1 cellular context compared by ENCODE assay signal in the genomic region with DNA sequence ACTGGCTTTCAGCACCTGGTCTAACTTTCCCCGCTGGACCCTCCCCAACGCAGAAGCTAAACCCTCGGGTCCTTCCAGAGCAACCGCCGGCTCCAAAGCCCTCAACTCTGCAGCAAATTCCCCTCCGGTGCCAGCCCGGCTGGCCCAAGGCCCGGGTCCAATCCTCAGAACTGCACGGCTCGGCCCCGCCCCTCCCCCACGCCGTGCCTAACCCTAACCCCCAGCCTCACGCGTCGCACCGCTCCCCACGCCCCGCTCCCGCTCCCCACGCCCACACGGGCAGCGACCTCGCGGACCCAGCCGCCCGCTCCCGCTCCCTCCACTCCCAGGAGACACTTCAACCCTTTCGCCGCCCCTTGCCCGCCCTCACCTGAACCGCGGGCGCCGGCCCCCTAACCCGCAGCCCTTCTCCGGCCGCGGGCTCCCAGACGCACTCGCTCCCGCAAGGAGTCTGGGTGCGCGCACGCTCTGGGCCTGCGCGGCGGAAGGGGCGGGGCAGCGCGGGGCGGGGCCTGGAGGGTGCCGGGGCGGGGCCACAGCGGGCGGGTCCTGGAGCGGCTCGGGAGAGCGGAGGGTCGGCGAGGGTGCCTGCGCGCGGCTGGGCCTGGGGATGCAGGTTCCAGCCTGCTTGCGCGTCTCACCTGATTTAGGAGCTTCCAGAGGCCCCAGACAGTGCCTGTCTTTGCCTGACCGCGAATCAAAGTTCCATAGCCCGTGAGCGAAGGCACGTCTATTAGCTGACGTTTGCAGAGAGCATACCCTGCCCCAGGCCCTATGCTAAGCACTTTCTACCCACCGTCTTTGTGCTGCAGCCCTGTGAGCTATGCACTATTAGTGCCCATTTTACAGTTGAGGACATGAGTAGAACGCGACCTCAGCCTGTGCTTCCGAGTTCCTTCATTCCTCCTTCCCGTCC.
TF ChIP-seq lines count a peak whose summit lies in the region.

A gene (minus strand): TSS at position 453 of the 916 bp plus-strand sequence. CDS start 2,729 bp downstream, outside the sequence.

TF ChIP-seq in HepG2, 621 proteins besides CTCF, POLR2A, EP300 and RAD21 (continued from another document and continues in another):
- TF ChIP-seq, protein P1, sequence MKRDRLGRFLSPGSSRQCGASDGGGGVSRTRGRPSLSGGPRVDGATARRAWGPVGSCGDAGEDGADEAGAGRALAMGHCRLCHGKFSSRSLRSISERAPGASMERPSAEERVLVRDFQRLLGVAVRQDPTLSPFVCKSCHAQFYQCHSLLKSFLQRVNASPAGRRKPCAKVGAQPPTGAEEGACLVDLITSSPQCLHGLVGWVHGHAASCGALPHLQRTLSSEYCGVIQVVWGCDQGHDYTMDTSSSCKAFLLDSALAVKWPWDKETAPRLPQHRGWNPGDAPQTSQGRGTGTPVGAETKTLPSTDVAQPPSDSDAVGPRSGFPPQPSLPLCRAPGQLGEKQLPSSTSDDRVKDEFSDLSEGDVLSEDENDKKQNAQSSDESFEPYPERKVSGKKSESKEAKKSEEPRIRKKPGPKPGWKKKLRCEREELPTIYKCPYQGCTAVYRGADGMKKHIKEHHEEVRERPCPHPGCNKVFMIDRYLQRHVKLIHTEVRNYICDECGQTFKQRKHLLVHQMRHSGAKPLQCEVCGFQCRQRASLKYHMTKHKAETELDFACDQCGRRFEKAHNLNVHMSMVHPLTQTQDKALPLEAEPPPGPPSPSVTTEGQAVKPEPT (CRISPR knock-in tag; IDR thresholded peaks at IDR 0.05; ENCODE audit: low read depth): 0 out of 2 replicates have a peak, but pooled peaks have one; percentile 18
- TF ChIP-seq ZNF792 (CRISPR knock-in tag; IDR thresholded peaks at IDR 0.05): no peak; the same call in 1 of the 2 replicates
- TF ChIP-seq GLI4 (CRISPR knock-in tag; IDR thresholded peaks at IDR 0.05; ENCODE audit: borderline replicate concordance): no peak
- no peak for TF ChIP-seq MED13 (CRISPR knock-in tag; IDR thresholded peaks at IDR 0.05)
- no peak for TF ChIP-seq ZNF713 (CRISPR knock-in tag; IDR thresholded peaks at IDR 0.05)
- TF ChIP-seq, protein P2, sequence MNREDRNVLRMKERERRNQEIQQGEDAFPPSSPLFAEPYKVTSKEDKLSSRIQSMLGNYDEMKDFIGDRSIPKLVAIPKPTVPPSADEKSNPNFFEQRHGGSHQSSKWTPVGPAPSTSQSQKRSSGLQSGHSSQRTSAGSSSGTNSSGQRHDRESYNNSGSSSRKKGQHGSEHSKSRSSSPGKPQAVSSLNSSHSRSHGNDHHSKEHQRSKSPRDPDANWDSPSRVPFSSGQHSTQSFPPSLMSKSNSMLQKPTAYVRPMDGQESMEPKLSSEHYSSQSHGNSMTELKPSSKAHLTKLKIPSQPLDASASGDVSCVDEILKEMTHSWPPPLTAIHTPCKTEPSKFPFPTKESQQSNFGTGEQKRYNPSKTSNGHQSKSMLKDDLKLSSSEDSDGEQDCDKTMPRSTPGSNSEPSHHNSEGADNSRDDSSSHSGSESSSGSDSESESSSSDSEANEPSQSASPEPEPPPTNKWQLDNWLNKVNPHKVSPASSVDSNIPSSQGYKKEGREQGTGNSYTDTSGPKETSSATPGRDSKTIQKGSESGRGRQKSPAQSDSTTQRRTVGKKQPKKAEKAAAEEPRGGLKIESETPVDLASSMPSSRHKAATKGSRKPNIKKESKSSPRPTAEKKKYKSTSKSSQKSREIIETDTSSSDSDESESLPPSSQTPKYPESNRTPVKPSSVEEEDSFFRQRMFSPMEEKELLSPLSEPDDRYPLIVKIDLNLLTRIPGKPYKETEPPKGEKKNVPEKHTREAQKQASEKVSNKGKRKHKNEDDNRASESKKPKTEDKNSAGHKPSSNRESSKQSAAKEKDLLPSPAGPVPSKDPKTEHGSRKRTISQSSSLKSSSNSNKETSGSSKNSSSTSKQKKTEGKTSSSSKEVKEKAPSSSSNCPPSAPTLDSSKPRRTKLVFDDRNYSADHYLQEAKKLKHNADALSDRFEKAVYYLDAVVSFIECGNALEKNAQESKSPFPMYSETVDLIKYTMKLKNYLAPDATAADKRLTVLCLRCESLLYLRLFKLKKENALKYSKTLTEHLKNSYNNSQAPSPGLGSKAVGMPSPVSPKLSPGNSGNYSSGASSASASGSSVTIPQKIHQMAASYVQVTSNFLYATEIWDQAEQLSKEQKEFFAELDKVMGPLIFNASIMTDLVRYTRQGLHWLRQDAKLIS (CRISPR knock-in tag; IDR thresholded peaks at IDR 0.05): no peak
- no peak for TF ChIP-seq ZKSCAN8 (CRISPR knock-in tag; IDR thresholded peaks at IDR 0.05; ENCODE audit: borderline replicate concordance)
- no peak for TF ChIP-seq ZNF549 (CRISPR knock-in tag; IDR thresholded peaks at IDR 0.05)
- TF ChIP-seq ZNF547 (CRISPR knock-in tag; IDR thresholded peaks at IDR 0.05): 0 out of 2 replicates have a peak, but pooled peaks have one; percentile 21
- TF ChIP-seq ZNF552 (CRISPR knock-in tag; IDR thresholded peaks at IDR 0.05; ENCODE audit: borderline replicate concordance): no peak
- no peak for TF ChIP-seq RBAK (CRISPR knock-in tag; IDR thresholded peaks at IDR 0.05)
- TF ChIP-seq HES4 (CRISPR knock-in tag; IDR thresholded peaks at IDR 0.05; ENCODE audit: borderline replicate concordance): no peak
- no peak; the same call in 1 of the 2 replicates for TF ChIP-seq RXRB (CRISPR knock-in tag; IDR thresholded peaks at IDR 0.05; ENCODE audit: borderline replicate concordance)
- peak; percentile 33; the same call in 1 of the 2 replicates for TF ChIP-seq KDM2A (CRISPR knock-in tag; IDR thresholded peaks at IDR 0.05; ENCODE audit: borderline replicate concordance, low read depth)
- no peak for TF ChIP-seq ZNF33B (CRISPR knock-in tag; IDR thresholded peaks at IDR 0.05)
- TF ChIP-seq, protein P3, sequence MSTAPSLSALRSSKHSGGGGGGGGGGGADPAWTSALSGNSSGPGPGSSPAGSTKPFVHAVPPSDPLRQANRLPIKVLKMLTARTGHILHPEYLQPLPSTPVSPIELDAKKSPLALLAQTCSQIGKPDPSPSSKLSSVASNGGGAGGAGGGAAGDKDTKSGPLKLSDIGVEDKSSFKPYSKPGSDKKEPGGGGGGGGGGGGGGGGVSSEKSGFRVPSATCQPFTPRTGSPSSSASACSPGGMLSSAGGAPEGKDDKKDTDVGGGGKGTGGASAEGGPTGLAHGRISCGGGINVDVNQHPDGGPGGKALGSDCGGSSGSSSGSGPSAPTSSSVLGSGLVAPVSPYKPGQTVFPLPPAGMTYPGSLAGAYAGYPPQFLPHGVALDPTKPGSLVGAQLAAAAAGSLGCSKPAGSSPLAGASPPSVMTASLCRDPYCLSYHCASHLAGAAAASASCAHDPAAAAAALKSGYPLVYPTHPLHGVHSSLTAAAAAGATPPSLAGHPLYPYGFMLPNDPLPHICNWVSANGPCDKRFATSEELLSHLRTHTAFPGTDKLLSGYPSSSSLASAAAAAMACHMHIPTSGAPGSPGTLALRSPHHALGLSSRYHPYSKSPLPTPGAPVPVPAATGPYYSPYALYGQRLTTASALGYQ (CRISPR knock-in tag; IDR thresholded peaks at IDR 0.05): no peak
- TF ChIP-seq, protein P4, sequence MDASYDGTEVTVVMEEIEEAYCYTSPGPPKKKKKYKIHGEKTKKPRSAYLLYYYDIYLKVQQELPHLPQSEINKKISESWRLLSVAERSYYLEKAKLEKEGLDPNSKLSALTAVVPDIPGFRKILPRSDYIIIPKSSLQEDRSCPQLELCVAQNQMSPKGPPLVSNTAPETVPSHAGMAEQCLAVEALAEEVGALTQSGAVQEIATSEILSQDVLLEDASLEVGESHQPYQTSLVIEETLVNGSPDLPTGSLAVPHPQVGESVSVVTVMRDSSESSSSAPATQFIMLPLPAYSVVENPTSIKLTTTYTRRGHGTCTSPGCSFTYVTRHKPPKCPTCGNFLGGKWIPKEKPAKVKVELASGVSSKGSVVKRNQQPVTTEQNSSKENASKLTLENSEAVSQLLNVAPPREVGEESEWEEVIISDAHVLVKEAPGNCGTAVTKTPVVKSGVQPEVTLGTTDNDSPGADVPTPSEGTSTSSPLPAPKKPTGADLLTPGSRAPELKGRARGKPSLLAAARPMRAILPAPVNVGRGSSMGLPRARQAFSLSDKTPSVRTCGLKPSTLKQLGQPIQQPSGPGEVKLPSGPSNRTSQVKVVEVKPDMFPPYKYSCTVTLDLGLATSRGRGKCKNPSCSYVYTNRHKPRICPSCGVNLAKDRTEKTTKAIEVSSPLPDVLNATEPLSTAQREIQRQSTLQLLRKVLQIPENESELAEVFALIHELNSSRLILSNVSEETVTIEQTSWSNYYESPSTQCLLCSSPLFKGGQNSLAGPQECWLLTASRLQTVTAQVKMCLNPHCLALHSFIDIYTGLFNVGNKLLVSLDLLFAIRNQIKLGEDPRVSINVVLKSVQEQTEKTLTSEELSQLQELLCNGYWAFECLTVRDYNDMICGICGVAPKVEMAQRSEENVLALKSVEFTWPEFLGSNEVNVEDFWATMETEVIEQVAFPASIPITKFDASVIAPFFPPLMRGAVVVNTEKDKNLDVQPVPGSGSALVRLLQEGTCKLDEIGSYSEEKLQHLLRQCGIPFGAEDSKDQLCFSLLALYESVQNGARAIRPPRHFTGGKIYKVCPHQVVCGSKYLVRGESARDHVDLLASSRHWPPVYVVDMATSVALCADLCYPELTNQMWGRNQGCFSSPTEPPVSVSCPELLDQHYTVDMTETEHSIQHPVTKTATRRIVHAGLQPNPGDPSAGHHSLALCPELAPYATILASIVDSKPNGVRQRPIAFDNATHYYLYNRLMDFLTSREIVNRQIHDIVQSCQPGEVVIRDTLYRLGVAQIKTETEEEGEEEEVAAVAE (CRISPR knock-in tag; IDR thresholded peaks at IDR 0.05; ENCODE audit: borderline replicate concordance): no peak
- TF ChIP-seq MZF1 (CRISPR knock-in tag; IDR thresholded peaks at IDR 0.05; ENCODE audit: borderline replicate concordance): no peak
- 0 out of 2 replicates have a peak, but pooled peaks have one; percentile 53 for TF ChIP-seq ZNF451 (CRISPR knock-in tag; IDR thresholded peaks at IDR 0.05)
- no peak for TF ChIP-seq ZNF143 (CRISPR knock-in tag; IDR thresholded peaks at IDR 0.05)
- TF ChIP-seq ZSCAN22 (CRISPR knock-in tag; IDR thresholded peaks at IDR 0.05): no peak
- no peak for TF ChIP-seq ZNF460 (CRISPR knock-in tag; IDR thresholded peaks at IDR 0.05; ENCODE audit: borderline replicate concordance)
- TF ChIP-seq ZNF232 (CRISPR knock-in tag; IDR thresholded peaks at IDR 0.05; ENCODE audit: borderline replicate concordance): 0 out of 2 replicates have a peak, but pooled peaks have one; percentile 44
- TF ChIP-seq, protein P5, sequence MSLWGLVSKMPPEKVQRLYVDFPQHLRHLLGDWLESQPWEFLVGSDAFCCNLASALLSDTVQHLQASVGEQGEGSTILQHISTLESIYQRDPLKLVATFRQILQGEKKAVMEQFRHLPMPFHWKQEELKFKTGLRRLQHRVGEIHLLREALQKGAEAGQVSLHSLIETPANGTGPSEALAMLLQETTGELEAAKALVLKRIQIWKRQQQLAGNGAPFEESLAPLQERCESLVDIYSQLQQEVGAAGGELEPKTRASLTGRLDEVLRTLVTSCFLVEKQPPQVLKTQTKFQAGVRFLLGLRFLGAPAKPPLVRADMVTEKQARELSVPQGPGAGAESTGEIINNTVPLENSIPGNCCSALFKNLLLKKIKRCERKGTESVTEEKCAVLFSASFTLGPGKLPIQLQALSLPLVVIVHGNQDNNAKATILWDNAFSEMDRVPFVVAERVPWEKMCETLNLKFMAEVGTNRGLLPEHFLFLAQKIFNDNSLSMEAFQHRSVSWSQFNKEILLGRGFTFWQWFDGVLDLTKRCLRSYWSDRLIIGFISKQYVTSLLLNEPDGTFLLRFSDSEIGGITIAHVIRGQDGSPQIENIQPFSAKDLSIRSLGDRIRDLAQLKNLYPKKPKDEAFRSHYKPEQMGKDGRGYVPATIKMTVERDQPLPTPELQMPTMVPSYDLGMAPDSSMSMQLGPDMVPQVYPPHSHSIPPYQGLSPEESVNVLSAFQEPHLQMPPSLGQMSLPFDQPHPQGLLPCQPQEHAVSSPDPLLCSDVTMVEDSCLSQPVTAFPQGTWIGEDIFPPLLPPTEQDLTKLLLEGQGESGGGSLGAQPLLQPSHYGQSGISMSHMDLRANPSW (CRISPR knock-in tag; IDR thresholded peaks at IDR 0.05; ENCODE audit: borderline replicate concordance): no peak
- TF ChIP-seq, protein P6, sequence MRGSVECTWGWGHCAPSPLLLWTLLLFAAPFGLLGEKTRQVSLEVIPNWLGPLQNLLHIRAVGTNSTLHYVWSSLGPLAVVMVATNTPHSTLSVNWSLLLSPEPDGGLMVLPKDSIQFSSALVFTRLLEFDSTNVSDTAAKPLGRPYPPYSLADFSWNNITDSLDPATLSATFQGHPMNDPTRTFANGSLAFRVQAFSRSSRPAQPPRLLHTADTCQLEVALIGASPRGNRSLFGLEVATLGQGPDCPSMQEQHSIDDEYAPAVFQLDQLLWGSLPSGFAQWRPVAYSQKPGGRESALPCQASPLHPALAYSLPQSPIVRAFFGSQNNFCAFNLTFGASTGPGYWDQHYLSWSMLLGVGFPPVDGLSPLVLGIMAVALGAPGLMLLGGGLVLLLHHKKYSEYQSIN (CRISPR knock-in tag; IDR thresholded peaks at IDR 0.05; ENCODE audit: borderline replicate concordance): no peak
- no peak for TF ChIP-seq ZNF510 (CRISPR knock-in tag; IDR thresholded peaks at IDR 0.05; ENCODE audit: low read depth)
- TF ChIP-seq, protein P7, sequence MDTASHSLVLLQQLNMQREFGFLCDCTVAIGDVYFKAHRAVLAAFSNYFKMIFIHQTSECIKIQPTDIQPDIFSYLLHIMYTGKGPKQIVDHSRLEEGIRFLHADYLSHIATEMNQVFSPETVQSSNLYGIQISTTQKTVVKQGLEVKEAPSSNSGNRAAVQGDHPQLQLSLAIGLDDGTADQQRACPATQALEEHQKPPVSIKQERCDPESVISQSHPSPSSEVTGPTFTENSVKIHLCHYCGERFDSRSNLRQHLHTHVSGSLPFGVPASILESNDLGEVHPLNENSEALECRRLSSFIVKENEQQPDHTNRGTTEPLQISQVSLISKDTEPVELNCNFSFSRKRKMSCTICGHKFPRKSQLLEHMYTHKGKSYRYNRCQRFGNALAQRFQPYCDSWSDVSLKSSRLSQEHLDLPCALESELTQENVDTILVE (CRISPR knock-in tag; IDR thresholded peaks at IDR 0.05): no peak
- TF ChIP-seq HNRNPUL1 (IDR thresholded peaks at IDR 0.05; ENCODE audit: low read depth, low read length): no peak
- no peak for TF ChIP-seq MAF1 (CRISPR knock-in tag; IDR thresholded peaks at IDR 0.05; ENCODE audit: borderline replicate concordance)
